In genomic region chr17:81867123-81867951, GRCh38 we compare ENCODE assay signal across 8 cellular contexts. TPM values are rescaled to one million over a fixed set of nuclear protein-coding genes. Genes with fewer than 3 reads are reported as not detected.
A peak's percentile ranks its signal among the peaks of the same experiment; 100 is the strongest.
DNase-seq lines count a peak whose midpoint lies in the region; ATAC-seq and TF ChIP-seq lines count a peak whose summit lies in the region.

No MANE protein-coding gene starts in this region.

- TF ChIP-seq CTCF in activated CD8-positive, alpha-beta T cell treated with anti-CD3 and anti-CD28 coated beads for 36 hours (IDR thresholded peaks at IDR 0.05), result no peak
- TF ChIP-seq CTCF in glutamatergic neuron (IDR thresholded peaks at IDR 0.05; ENCODE audit: partially characterized antibody, unreplicated experiment) (no peak), lower leg skin (IDR thresholded peaks at IDR 0.05) (no peak)

- H3K27me3 ChIP-seq in HUES64 (ENCODE audit: insufficient read depth, low read length), result no peaks in the 10 kb centered on the region

- H3K4me1 ChIP-seq in HUES64 (ENCODE audit: insufficient read depth, low read length), result peaks cover 25% of the 10 kb centered on the region

- peak overlapping the region; percentile 83 for H3K27ac Mint-ChIP-seq in activated CD8-positive, alpha-beta T cell treated with anti-CD3 and anti-CD28 coated beads for 36 hours
- peak overlapping the region; percentile 59 for H3K27ac Mint-ChIP-seq in glutamatergic neuron (ENCODE audit: unreplicated experiment)

- peak overlapping the region; percentile 25 for H3K4me3 Mint-ChIP-seq in activated CD8-positive, alpha-beta T cell treated with anti-CD3 and anti-CD28 coated beads for 36 hours
- no peak overlapping the region for H3K4me3 Mint-ChIP-seq in glutamatergic neuron (ENCODE audit: unreplicated experiment)

- peaks cover 49% of the 10 kb centered on the region for H3K36me3 Mint-ChIP-seq in activated CD8-positive, alpha-beta T cell treated with anti-CD3 and anti-CD28 coated beads for 36 hours (ENCODE audit: low read depth)
- H3K36me3 Mint-ChIP-seq in glutamatergic neuron (ENCODE audit: unreplicated experiment), result no peaks in the 10 kb centered on the region

- peaks cover 48% of the 10 kb centered on the region for H3K36me3 ChIP-seq in HUES64 (ENCODE audit: insufficient read depth, low read length)

- H3K27me3 Mint-ChIP-seq in activated CD8-positive, alpha-beta T cell treated with anti-CD3 and anti-CD28 coated beads for 36 hours, result no peaks in the 10 kb centered on the region
- H3K27me3 Mint-ChIP-seq in glutamatergic neuron (ENCODE audit: unreplicated experiment), result peaks cover 8% of the 10 kb centered on the region

- intact Hi-C loops in activated CD8-positive, alpha-beta T cell treated with anti-CD3 and anti-CD28 coated beads for 36 hours (cut with micrococcal nuclease), result no loop called here
- intact Hi-C loops in lower leg skin (cut with DNase I; ENCODE audit: low total_unique reads), result no loop called here

- DNase-seq in DMS53 (lab: John Stamatoyannopoulos, UW) (peak; percentile 88), glutamatergic neuron (no peak), lower leg skin (ENCODE audit: low spot score in 2 of 2) (no peak)
- DNase-seq in activated CD8-positive, alpha-beta T cell treated with anti-CD3 and anti-CD28 coated beads for 36 hours, result peak; percentile 58
- peak; percentile 54 for DNase-seq in stimulated activated CD8-positive, alpha-beta memory T cell treated with anti-CD3 and anti-CD28 coated beads, Interleukin-4, amount 100 ng/mL, for 48 hours

- H3K4me1 Mint-ChIP-seq in activated CD8-positive, alpha-beta T cell treated with anti-CD3 and anti-CD28 coated beads for 36 hours (ENCODE audit: low read depth), result peaks cover 39% of the 10 kb centered on the region
- H3K4me1 Mint-ChIP-seq in glutamatergic neuron (ENCODE audit: low read depth, unreplicated experiment), result peaks cover 7% of the 10 kb centered on the region

- CTCF ChIA-PET in activated CD8-positive, alpha-beta T cell treated with anti-CD3 and anti-CD28 coated beads for 36 hours (lab: Charles Lee), result no interaction called here

- POLR2A ChIA-PET in activated CD8-positive, alpha-beta T cell treated with anti-CD3 and anti-CD28 coated beads for 36 hours (lab: Charles Lee), result interaction anchor here (0.7 to 3.0 kb wide), 19 partner anchors 9 to 435 kb away, joined by 3 to 14 read pairs (median 4); partner anchors contain the start of genes ANAPC11, MCRIP1, MRPL12 and SLC25A10

- no peaks in the 10 kb centered on the region for H3K9me3 Mint-ChIP-seq in activated CD8-positive, alpha-beta T cell treated with anti-CD3 and anti-CD28 coated beads for 36 hours
- H3K9me3 Mint-ChIP-seq in glutamatergic neuron (ENCODE audit: unreplicated experiment), result peaks cover 16% of the 10 kb centered on the region

- WGBS in HUES64, result 73% methylated on average over 22 of the region's 22 CpGs
- WGBS in lower leg skin, 2 donors, result 42 to 44% methylated on average over 14 to 17 of the region's 22 CpGs

- no peaks in the 10 kb centered on the region for H3K9me3 ChIP-seq in HUES64 (ENCODE audit: insufficient read depth, low read depth, low read length)

- peak overlapping the region; percentile 39 for H3K9ac ChIP-seq in HUES64 (ENCODE audit: low read depth, low read length)

- peak overlapping the region; percentile 52 for H3K27ac ChIP-seq in HUES64 (ENCODE audit: low read depth, low read length)

- ATAC-seq in activated CD8-positive, alpha-beta T cell treated with anti-CD3 and anti-CD28 coated beads for 36 hours, result no peak
- ATAC-seq in HG02852 (IDR thresholded peaks at IDR 0.05; ENCODE audit: unreplicated experiment) (no peak), GM18517 (IDR thresholded peaks at IDR 0.05; ENCODE audit: unreplicated experiment) (no peak)

- H3K4me3 ChIP-seq in HUES64 (ENCODE audit: low read length) (no peak overlapping the region), lower leg skin (ENCODE audit: low read depth, poor library complexity, severe bottlenecking) (no peak overlapping the region)

- TF ChIP-seq POLR2A in lower leg skin (IDR thresholded peaks at IDR 0.05), result no peak

RNA-seq across cellular contexts. Expression of gene ARHGDIA, which starts 3.8 kb away (rescaled TPM):
- polyA plus RNA-seq in HUES64 (2013, experiment 1 of 2), result 172 TPM
- polyA plus RNA-seq in HUES64 (2013, experiment 2 of 2), result 174 TPM
- total RNA-seq in activated CD8-positive, alpha-beta T cell treated with anti-CD3 and anti-CD28 coated beads for 36 hours, result 100 to 1,000 TPM; 450 to 470 TPM
- total RNA-seq in glutamatergic neuron (ENCODE audit: unreplicated experiment) (432 TPM), lower leg skin (100 to 1,000 TPM; 144 to 280 (median 201) TPM)

RNA-seq across cellular contexts. Expression of gene P4HB, which starts 7.0 kb away (rescaled TPM):
- 276 TPM for polyA plus RNA-seq in HUES64 (2013, experiment 1 of 2)
- polyA plus RNA-seq in HUES64 (2013, experiment 2 of 2), result 272 TPM
- 100 to 1,000 TPM; 408 to 434 TPM for total RNA-seq in activated CD8-positive, alpha-beta T cell treated with anti-CD3 and anti-CD28 coated beads for 36 hours
- total RNA-seq in glutamatergic neuron (ENCODE audit: unreplicated experiment) (259 TPM), lower leg skin (100 to 1,000 TPM; 685 to 999 (median 839) TPM)

RNA-seq across cellular contexts. Expression of gene ALYREF, which starts 24.0 kb away (rescaled TPM):
- polyA plus RNA-seq in HUES64 (2013, experiment 1 of 2), result 173 TPM
- 145 TPM for polyA plus RNA-seq in HUES64 (2013, experiment 2 of 2)
- total RNA-seq in activated CD8-positive, alpha-beta T cell treated with anti-CD3 and anti-CD28 coated beads for 36 hours, result 100 to 1,000 TPM; 241 TPM
- total RNA-seq in glutamatergic neuron (ENCODE audit: unreplicated experiment) (80.6 TPM), lower leg skin (100 to 1,000 TPM in 1 of 4 donors, 10 to 100 TPM in 3; 69.4 to 116 (median 79.7) TPM)

RNA-seq across cellular contexts. Expression of gene ANAPC11, which starts 24.2 kb away (rescaled TPM):
- polyA plus RNA-seq in HUES64 (2013, experiment 1 of 2), result 178 TPM
- polyA plus RNA-seq in HUES64 (2013, experiment 2 of 2), result 175 TPM
- 100 to 1,000 TPM; 122 to 130 TPM for total RNA-seq in activated CD8-positive, alpha-beta T cell treated with anti-CD3 and anti-CD28 coated beads for 36 hours
- total RNA-seq in glutamatergic neuron (ENCODE audit: unreplicated experiment) (118 TPM), lower leg skin (100 to 1,000 TPM in 2 of 4 donors, 10 to 100 TPM in 2; 92.3 to 152 (median 107) TPM)

RNA-seq across cellular contexts. Expression of gene PPP1R27, which starts 32.5 kb away (rescaled TPM):
- polyA plus RNA-seq in HUES64 (2013, experiment 1 of 2), result not detected
- polyA plus RNA-seq in HUES64 (2013, experiment 2 of 2), result not detected
- not detected for total RNA-seq in activated CD8-positive, alpha-beta T cell treated with anti-CD3 and anti-CD28 coated beads for 36 hours
- total RNA-seq in glutamatergic neuron (ENCODE audit: unreplicated experiment) (0.81 TPM), lower leg skin (under 1 TPM in 1 of 4 donors, not detected in 3; 0.36 TPM)

Comparison
In these comparisons a context has a peak if more than half of its experiments do, and no peak if none do; other contexts are left out.
1. DNase-seq: peak in DMS53 (single experiment), activated CD8-positive, alpha-beta T cell treated with anti-CD3 and anti-CD28 coated beads for 36 hours (single experiment) and stimulated activated CD8-positive, alpha-beta memory T cell treated with anti-CD3 and anti-CD28 coated beads, Interleukin-4, amount 100 ng/mL, for 48 hours (single experiment); none in glutamatergic neuron (single experiment) and lower leg skin (0 of 2).